Comparison of ENCODE assay signal across 24 cellular contexts in genomic region chr7:140539466-140539865, GRCh38.
DNase-seq lines count a peak whose midpoint lies in the region; ATAC-seq and TF ChIP-seq lines count a peak whose summit lies in the region.
"Had no signal": no experiment of that assay in that cellular context is flagged by ENCODE, and none has a peak within 500 bp of the region (broad histone marks: within the 10 kb centered on the region; RNA-seq: fewer than 3 reads in every experiment).

No MANE protein-coding gene starts in this region.

- no peak for ATAC-seq in WTC11
- no peak for ATAC-seq in activated CD8-positive, alpha-beta T cell treated with anti-CD3 and anti-CD28 coated beads for 36 hours
- ATAC-seq: activated CD8-positive, alpha-beta T cell treated with anti-CD3 and anti-CD28 coated beads, Interleukin-2, amount 10 ng/mL, durations not matched to agents 7 days and 5 days; heart left ventricle had no signal

- H3K4me1 Mint-ChIP-seq in WTC11: peaks cover 36% of the 10 kb centered on the region
- peaks cover 56% of the 10 kb centered on the region for H3K4me1 Mint-ChIP-seq in nephron
- H3K4me1 Mint-ChIP-seq in type B pancreatic cell (ENCODE audit: unreplicated experiment): peaks cover 44% of the 10 kb centered on the region
- H3K4me1 Mint-ChIP-seq in activated CD8-positive, alpha-beta T cell treated with anti-CD3 and anti-CD28 coated beads for 36 hours (ENCODE audit: low read depth): no peaks in the 10 kb centered on the region
- H3K4me1 Mint-ChIP-seq: activated naive CD8-positive, alpha-beta T cell treated with anti-CD3 and anti-CD28 coated beads, Interleukin-2, amount 10 ng/mL, durations not matched to agents 7 days and 5 days; central memory CD8-positive, alpha-beta T cell had no signal

- H3K27ac Mint-ChIP-seq in WTC11: peak overlapping the region; percentile 65; the same call in 1 of the 2 replicates
- H3K27ac Mint-ChIP-seq in nephron: peak overlapping the region; percentile 98 to 99 (median 98)
- peak overlapping the region; percentile 93 for H3K27ac Mint-ChIP-seq in type B pancreatic cell
- no peak overlapping the region for H3K27ac Mint-ChIP-seq in activated CD8-positive, alpha-beta T cell treated with anti-CD3 and anti-CD28 coated beads for 36 hours
- H3K27ac Mint-ChIP-seq: activated CD8-positive, alpha-beta T cell treated with anti-CD3 and anti-CD28 coated beads, Interleukin-2, amount 10 ng/mL, durations not matched to agents 7 days and 5 days; activated naive CD8-positive, alpha-beta T cell treated with anti-CD3 and anti-CD28 coated beads, Interleukin-2, amount 10 ng/mL, durations not matched to agents 7 days and 5 days had no signal

- H3K9me3 ChIP-seq in esophagus muscularis mucosa: no peaks in the 10 kb centered on the region
- H3K9me3 ChIP-seq: heart left ventricle, stomach, tibial artery had no signal

- H3K4me3 Mint-ChIP-seq in WTC11 (no peak overlapping the region), nephron (peak overlapping the region; percentile 5 to 31 (median 11)), type B pancreatic cell (peak overlapping the region; percentile 67)
- H3K4me3 Mint-ChIP-seq in activated CD8-positive, alpha-beta T cell treated with anti-CD3 and anti-CD28 coated beads for 36 hours: no peak overlapping the region
- H3K4me3 Mint-ChIP-seq: activated CD8-positive, alpha-beta T cell treated with anti-CD3 and anti-CD28 coated beads, Interleukin-2, amount 10 ng/mL, durations not matched to agents 7 days and 5 days; activated naive CD8-positive, alpha-beta T cell treated with anti-CD3 and anti-CD28 coated beads, Interleukin-2, amount 10 ng/mL, durations not matched to agents 7 days and 5 days; central memory CD8-positive, alpha-beta T cell had no signal

- no peak for TF ChIP-seq EP300 in esophagus muscularis mucosa (IDR thresholded peaks at IDR 0.05)

- no peaks in the 10 kb centered on the region for H3K9me3 Mint-ChIP-seq in WTC11
- no peaks in the 10 kb centered on the region for H3K9me3 Mint-ChIP-seq in nephron
- peaks cover under 1% of the 10 kb centered on the region for H3K9me3 Mint-ChIP-seq in type B pancreatic cell
- no peaks in the 10 kb centered on the region for H3K9me3 Mint-ChIP-seq in activated CD8-positive, alpha-beta T cell treated with anti-CD3 and anti-CD28 coated beads for 36 hours
- H3K9me3 Mint-ChIP-seq: activated naive CD8-positive, alpha-beta T cell treated with anti-CD3 and anti-CD28 coated beads, Interleukin-2, amount 10 ng/mL, durations not matched to agents 7 days and 5 days; central memory CD8-positive, alpha-beta T cell had no signal

- no peaks in the 10 kb centered on the region for H3K27me3 ChIP-seq in esophagus muscularis mucosa
- H3K27me3 ChIP-seq: heart left ventricle, stomach, tibial artery had no signal

- CTCF ChIA-PET in WTC11 (lab: Charles Lee): interaction anchor here (1.3 kb wide), 1 partner anchor 106 kb away, joined by 4 read pairs; no protein-coding TSS in a partner anchor
- CTCF ChIA-PET in activated CD8-positive, alpha-beta T cell treated with anti-CD3 and anti-CD28 coated beads for 36 hours (lab: Charles Lee): interaction anchor here (0.8 to 1.4 kb wide), 2 partner anchors 21 to 162 kb away, joined by 3 read pairs; no protein-coding TSS in a partner anchor

- H3K27ac ChIP-seq in esophagus muscularis mucosa (replicated peaks in 1 of 4): peak overlapping the region; percentile 86 to 94 (median 92)
- H3K27ac ChIP-seq: tibial artery had no signal

- H3K27me3 Mint-ChIP-seq in WTC11 (ENCODE audit: low read depth) (no peaks in the 10 kb centered on the region), nephron (ENCODE audit: low read depth) (no peaks in the 10 kb centered on the region), type B pancreatic cell (no peaks in the 10 kb centered on the region)
- H3K27me3 Mint-ChIP-seq in activated CD8-positive, alpha-beta T cell treated with anti-CD3 and anti-CD28 coated beads for 36 hours: no peaks in the 10 kb centered on the region

- no peak overlapping the region for H3K4me3 ChIP-seq in esophagus muscularis mucosa
- H3K4me3 ChIP-seq: heart left ventricle, stomach, tibial artery had no signal

- POLR2A ChIA-PET in WTC11 (lab: Charles Lee): no interaction called here
- POLR2A ChIA-PET in activated CD8-positive, alpha-beta T cell treated with anti-CD3 and anti-CD28 coated beads for 36 hours (lab: Charles Lee): interaction anchor here (0.5 kb wide), 1 partner anchor 1257 kb away, joined by 3 read pairs; no protein-coding TSS in a partner anchor

- TF ChIP-seq CTCF in WTC11 (IDR thresholded peaks at IDR 0.05) (no peak), esophagus muscularis mucosa (IDR thresholded peaks at IDR 0.05) (no peak), nephron (IDR thresholded peaks at IDR 0.05; ENCODE audit: unreplicated experiment in 3 of 3) (no peak), type B pancreatic cell (conservative IDR thresholded peaks at IDR 0.05) (no peak)
- TF ChIP-seq CTCF in activated CD8-positive, alpha-beta T cell treated with anti-CD3 and anti-CD28 coated beads for 36 hours (IDR thresholded peaks at IDR 0.05): no peak

- H3K36me3 Mint-ChIP-seq in WTC11 (no peaks in the 10 kb centered on the region), nephron (ENCODE audit: low read depth) (peaks cover 36% of the 10 kb centered on the region), type B pancreatic cell (peaks cover 18% of the 10 kb centered on the region)
- H3K36me3 Mint-ChIP-seq in activated CD8-positive, alpha-beta T cell treated with anti-CD3 and anti-CD28 coated beads for 36 hours (ENCODE audit: low read depth): no peaks in the 10 kb centered on the region
- H3K36me3 Mint-ChIP-seq: activated naive CD8-positive, alpha-beta T cell treated with anti-CD3 and anti-CD28 coated beads, Interleukin-2, amount 10 ng/mL, durations not matched to agents 7 days and 5 days had no signal

- intact Hi-C loops in esophagus muscularis mucosa (cut with DNase I): loop anchor here (5.0 kb wide), 1 partner anchor 88 kb away; no protein-coding TSS in a partner anchor
- intact Hi-C loops in activated CD8-positive, alpha-beta T cell treated with anti-CD3 and anti-CD28 coated beads for 36 hours (cut with micrococcal nuclease): no loop called here

- peaks cover 2 to 23% (median 13%) of the 10 kb centered on the region in 4 donors for H3K36me3 ChIP-seq in esophagus muscularis mucosa
- H3K36me3 ChIP-seq: stomach, tibial artery had no signal

- DNase-seq in WTC11 (ENCODE audit: low spot score) (no peak), esophagus muscularis mucosa (ENCODE audit: extremely low spot score) (no peak), type B pancreatic cell (ENCODE audit: extremely low spot score, unreplicated experiment) (no peak)
- DNase-seq in stimulated activated CD4-positive, alpha-beta T cell treated with anti-CD3 and anti-CD28 coated beads, Interleukin-12 subunit alpha, Interleukin-12 subunit beta, amount 100 ng/mL, for 4 hours: no peak
- no peak for DNase-seq in activated CD8-positive, alpha-beta T cell treated with anti-CD3 and anti-CD28 coated beads for 36 hours
- DNase-seq in activated CD8-positive, alpha-beta memory T cell treated with anti-CD3 and anti-CD28 coated beads, Interleukin-2, amount 50 U/mL, for 4 hours: no peak
- DNase-seq: activated CD8-positive, alpha-beta T cell treated with anti-CD3 and anti-CD28 coated beads, Interleukin-2, amount 10 ng/mL, durations not matched to agents 7 days and 5 days; activated gamma-delta T cell; activated naive CD8-positive, alpha-beta T cell treated with anti-CD3 and anti-CD28 coated beads, Interleukin-2, amount 10 ng/mL, durations not matched to agents 7 days and 5 days; activated T-cell treated with anti-CD3 and anti-CD28 coated beads for 4 hours; C1 segment of cervical spinal cord; DMS79 treated with DMSO at 0.1 percent for 48 hours; Kasumi-1; NCI-H1436; NCI-H2081 treated with DMSO at 0.1 percent for 48 hours; NCI-H345; occipital lobe; RPMI8226; stomach; T-helper 2 cell had no signal

- 93% methylated on average over 18 of the region's 18 CpGs for WGBS in esophagus muscularis mucosa

- TF ChIP-seq POLR2A in esophagus muscularis mucosa (IDR thresholded peaks at IDR 0.05; ENCODE audit: low read depth): no peak

- peaks cover 38 to 91% (median 89%) of the 10 kb centered on the region in 4 donors for H3K4me1 ChIP-seq in esophagus muscularis mucosa
- H3K4me1 ChIP-seq: tibial artery had no signal

TF ChIP-seq in WTC11, 78 proteins besides CTCF, POLR2A, EP300 and RAD21 (continues in another document):
- no peak for TF ChIP-seq RELA (CRISPR knock-in tag; IDR thresholded peaks at IDR 0.05; ENCODE audit: borderline replicate concordance)
- no peak for TF ChIP-seq ZNF671 (CRISPR knock-in tag; IDR thresholded peaks at IDR 0.05)
- TF ChIP-seq NR1H2 (CRISPR knock-in tag; IDR thresholded peaks at IDR 0.05): no peak
- no peak for TF ChIP-seq NFYB (CRISPR knock-in tag; conservative IDR thresholded peaks at IDR 0.05; ENCODE audit: low read depth)
- no peak for TF ChIP-seq PRRX2 (CRISPR knock-in tag; IDR thresholded peaks at IDR 0.05)
- TF ChIP-seq GRHL2 (CRISPR knock-in tag; IDR thresholded peaks at IDR 0.05; ENCODE audit: insufficient replicate concordance, severe bottlenecking): no peak
- TF ChIP-seq ZNF281 (CRISPR knock-in tag; IDR thresholded peaks at IDR 0.05): no peak
- TF ChIP-seq ZNF263 (CRISPR knock-in tag; IDR thresholded peaks at IDR 0.05; ENCODE audit: low read depth): no peak
- no peak for TF ChIP-seq OVOL2 (CRISPR knock-in tag; IDR thresholded peaks at IDR 0.05; ENCODE audit: borderline replicate concordance)
- no peak for TF ChIP-seq FOXP1 (CRISPR knock-in tag; IDR thresholded peaks at IDR 0.05; ENCODE audit: borderline replicate concordance)
- TF ChIP-seq ZNF396 (CRISPR knock-in tag; IDR thresholded peaks at IDR 0.05; ENCODE audit: borderline replicate concordance): no peak

Comparison
In these comparisons a context has a peak if more than half of its experiments do, and no peak if none do; other contexts are left out.
1. H3K4me3 Mint-ChIP-seq: peak in nephron (3 of 3) and type B pancreatic cell (single experiment); none in WTC11 (single experiment) and activated CD8-positive, alpha-beta T cell treated with anti-CD3 and anti-CD28 coated beads for 36 hours (single experiment).